Comparison of ENCODE assay signal across 18 cellular contexts in genomic region chr16:2609827-2610470, GRCh38.
DNase-seq lines count a peak whose midpoint lies in the region; ATAC-seq and TF ChIP-seq lines count a peak whose summit lies in the region.
"Had no signal": no experiment of that assay in that cellular context is flagged by ENCODE, and none has a peak within 500 bp of the region (broad histone marks: within the 10 kb centered on the region; RNA-seq: fewer than 3 reads in every experiment).

No MANE protein-coding gene starts in this region.

- H3K36me3 Mint-ChIP-seq in activated naive CD4-positive, alpha-beta T cell treated with anti-CD3 and anti-CD28 coated beads, Interleukin-2, amount 10 ng/mL, durations not matched to agents 7 days and 5 days: peaks cover 12% of the 10 kb centered on the region

- peaks cover 14% of the 10 kb centered on the region for H3K4me1 Mint-ChIP-seq in activated naive CD4-positive, alpha-beta T cell treated with anti-CD3 and anti-CD28 coated beads, Interleukin-2, amount 10 ng/mL, durations not matched to agents 7 days and 5 days

- H3K36me3 ChIP-seq in right atrium auricular region: peaks cover 14% of the 10 kb centered on the region
- peaks cover 12% of the 10 kb centered on the region for H3K36me3 ChIP-seq in osteoblast (ENCODE audit: insufficient read depth, low read length)
- peaks cover 11% of the 10 kb centered on the region for H3K36me3 ChIP-seq in brain microvascular endothelial cell (replicated peaks)
- H3K36me3 ChIP-seq in mammary epithelial cell (ENCODE audit: insufficient read depth, low read length): peaks cover 8% of the 10 kb centered on the region

- no peak overlapping the region for H3K4me3 ChIP-seq in right cardiac atrium (ENCODE audit: low read length)
- no peak overlapping the region for H3K4me3 ChIP-seq in right atrium auricular region
- H3K4me3 ChIP-seq in coronary artery: no peak overlapping the region
- no peak overlapping the region for H3K4me3 ChIP-seq in osteoblast (ENCODE audit: insufficient read depth, low read length)
- H3K4me3 ChIP-seq in brain microvascular endothelial cell (ENCODE audit: low read depth, low read length): no peak overlapping the region
- no peak overlapping the region for H3K4me3 ChIP-seq in mammary epithelial cell (replicated peaks in 1 of 3; ENCODE audit: insufficient read depth in 1 of 3, low read depth in 2 of 3, low read length in 3 of 3)
- H3K4me3 ChIP-seq: GM12878 had no signal

- H3K27me3 ChIP-seq in right cardiac atrium (ENCODE audit: control insufficient read depth, insufficient read depth) (no peaks in the 10 kb centered on the region), right atrium auricular region (no peaks in the 10 kb centered on the region), osteoblast (ENCODE audit: insufficient read depth, low read length) (no peaks in the 10 kb centered on the region), brain microvascular endothelial cell (replicated peaks) (no peaks in the 10 kb centered on the region), mammary epithelial cell (ENCODE audit: insufficient read depth, low read length) (no peaks in the 10 kb centered on the region)

- in situ Hi-C loops in brain microvascular endothelial cell (cut with HindIII; ENCODE audit: low pct_ligation_motif_present, low sequenced_read_pairs) (no loop called here), mammary epithelial cell (cut with MboI; ENCODE audit: low sequenced_read_pairs in 2 of 2) (no loop called here)

- intact Hi-C loops in right cardiac atrium (cut with DNase I): no loop called here
- intact Hi-C loops in mammary epithelial cell (cut with micrococcal nuclease): no loop called here

- no peaks in the 10 kb centered on the region for H3K9me3 Mint-ChIP-seq in activated naive CD4-positive, alpha-beta T cell treated with anti-CD3 and anti-CD28 coated beads, Interleukin-2, amount 10 ng/mL, durations not matched to agents 7 days and 5 days

- H4K20me1 ChIP-seq in osteoblast (ENCODE audit: insufficient read depth, low read length): peaks cover 17% of the 10 kb centered on the region
- H4K20me1 ChIP-seq in mammary epithelial cell (ENCODE audit: insufficient read depth, low read length): no peaks in the 10 kb centered on the region

- H3K4me3 Mint-ChIP-seq in activated naive CD4-positive, alpha-beta T cell treated with anti-CD3 and anti-CD28 coated beads, Interleukin-2, amount 10 ng/mL, durations not matched to agents 7 days and 5 days: no peak overlapping the region

- ATAC-seq in right cardiac atrium: no peak
- ATAC-seq: GM12878, PC-3 had no signal

- H3K79me2 ChIP-seq in osteoblast (ENCODE audit: insufficient read depth, low read length) (peaks cover 37% of the 10 kb centered on the region), mammary epithelial cell (ENCODE audit: insufficient read depth, low read length) (peaks cover 42% of the 10 kb centered on the region)

- WGBS in right cardiac atrium: 90% methylated on average over 12 of the region's 12 CpGs
- WGBS in mammary epithelial cell (ENCODE audit: low coverage, missing lambda C conversion rate): 89% methylated on average over 12 of the region's 12 CpGs

- no peak overlapping the region for H2AFZ ChIP-seq in osteoblast (ENCODE audit: low read length)
- H2AFZ ChIP-seq in mammary epithelial cell (ENCODE audit: low read depth, low read length): no peak overlapping the region

- no peak overlapping the region for H3K9ac ChIP-seq in mammary epithelial cell (ENCODE audit: insufficient read depth, low read length)

- H3K27ac ChIP-seq in right cardiac atrium (ENCODE audit: low read length) (no peak overlapping the region), right atrium auricular region (no peak overlapping the region), coronary artery (peak overlapping the region in 1 of 2 donors; percentile 43), osteoblast (ENCODE audit: low read depth, low read length) (peak overlapping the region; percentile 37), brain microvascular endothelial cell (no peak overlapping the region), mammary epithelial cell (ENCODE audit: insufficient read depth, low read depth, low read length) (no peak overlapping the region)
- H3K27ac ChIP-seq: C4-2B, RWPE1 had no signal

- no peak overlapping the region for H3K27ac Mint-ChIP-seq in activated naive CD4-positive, alpha-beta T cell treated with anti-CD3 and anti-CD28 coated beads, Interleukin-2, amount 10 ng/mL, durations not matched to agents 7 days and 5 days

- H3K9me3 ChIP-seq in right cardiac atrium (ENCODE audit: control insufficient read depth, low read length) (no peaks in the 10 kb centered on the region), right atrium auricular region (no peaks in the 10 kb centered on the region), osteoblast (ENCODE audit: low read depth, low read length) (no peaks in the 10 kb centered on the region), mammary epithelial cell (replicated peaks; ENCODE audit: insufficient read depth, low read length) (no peaks in the 10 kb centered on the region)

- dilution Hi-C loops in mammary epithelial cell (cut with HindIII; ENCODE audit: low sequenced_read_pairs): no loop called here

- H3K4me2 ChIP-seq in osteoblast (ENCODE audit: insufficient read depth, low read length) (no peak overlapping the region), mammary epithelial cell (ENCODE audit: insufficient read depth, low read depth, low read length) (no peak overlapping the region)

- H3K4me1 ChIP-seq in right cardiac atrium (ENCODE audit: control insufficient read depth, insufficient read depth, low read length) (no peaks in the 10 kb centered on the region), right atrium auricular region (peaks cover 0 to 14% of the 10 kb centered on the region in 2 donors), osteoblast (ENCODE audit: insufficient read depth, low read length) (peaks cover 4% of the 10 kb centered on the region), mammary epithelial cell (ENCODE audit: insufficient read depth, low read length) (no peaks in the 10 kb centered on the region)

- no peak for TF ChIP-seq CTCF in right atrium auricular region (IDR thresholded peaks at IDR 0.05)
- TF ChIP-seq CTCF in coronary artery (IDR thresholded peaks at IDR 0.05): no peak
- no peak for TF ChIP-seq CTCF in osteoblast (IDR thresholded peaks at IDR 0.05; ENCODE audit: extremely low read depth, low read depth, low read length)
- no peak for TF ChIP-seq CTCF in brain microvascular endothelial cell (IDR thresholded peaks at IDR 0.05; ENCODE audit: low read depth, low read length, missing control alignments)
- TF ChIP-seq CTCF in mammary epithelial cell (conservative IDR thresholded peaks at IDR 0.05 in 1 of 2, IDR thresholded peaks at IDR 0.05 in 1 of 2; ENCODE audit: extremely low read depth in 1 of 2, insufficient read depth in 1 of 2, low read depth in 1 of 2, low read length in 2 of 2): no peak

- CTCF ChIA-PET in mammary epithelial cell (lab: Charles Lee; ENCODE audit: low non-redundant PET): no interaction called here
- CTCF ChIA-PET in activated naive CD4-positive, alpha-beta T cell treated with anti-CD3 and anti-CD28 coated beads, Interleukin-2, amount 10 ng/mL, durations not matched to agents 7 days and 5 days (lab: Charles Lee): no interaction called here

- no peaks in the 10 kb centered on the region for H3K27me3 Mint-ChIP-seq in activated naive CD4-positive, alpha-beta T cell treated with anti-CD3 and anti-CD28 coated beads, Interleukin-2, amount 10 ng/mL, durations not matched to agents 7 days and 5 days

- BruUV-seq in mammary epithelial cell (replicated peaks; lab: Mats Ljungman, UMichigan): no TSS peak

- DNase-seq in right cardiac atrium: peak in 2 of 3 donors; percentile 27 to 52
- DNase-seq in right atrium auricular region (ENCODE audit: low spot score): no peak
- peak; percentile 49 for DNase-seq in coronary artery (ENCODE audit: low spot score)
- peak; percentile 87 for DNase-seq in osteoblast (ENCODE audit: insufficient read length, low spot score, missing footprints)
- DNase-seq in brain microvascular endothelial cell: no peak
- DNase-seq in NCI-H2196 (lab: John Stamatoyannopoulos, UW; ENCODE audit: unreplicated experiment): no peak
- DNase-seq in mammary epithelial cell: no peak
- no peak for DNase-seq in activated naive CD4-positive, alpha-beta T cell treated with anti-CD3 and anti-CD28 coated beads, Interleukin-2, amount 10 ng/mL, durations not matched to agents 7 days and 5 days
- DNase-seq: GDM1, KG1, NCI-H1436 treated with DMSO at 0.1 percent for 48 hours, NCI-H2081, NCI-H510A treated with DMSO at 0.1 percent for 48 hours, NCI-H82, PC-3 had no signal

Comparison
In these comparisons a context has a peak if more than half of its experiments do, and no peak if none do; other contexts are left out.
1. DNase-seq: peak in right cardiac atrium (2 of 3), coronary artery (single experiment) and osteoblast (single experiment); none in right atrium auricular region (single experiment), brain microvascular endothelial cell (single experiment), NCI-H2196 (single experiment), mammary epithelial cell (single experiment) and activated naive CD4-positive, alpha-beta T cell treated with anti-CD3 and anti-CD28 coated beads, Interleukin-2, amount 10 ng/mL, durations not matched to agents 7 days and 5 days (single experiment).